ENCODE assay signal across 9 cellular contexts in the genomic region with DNA sequence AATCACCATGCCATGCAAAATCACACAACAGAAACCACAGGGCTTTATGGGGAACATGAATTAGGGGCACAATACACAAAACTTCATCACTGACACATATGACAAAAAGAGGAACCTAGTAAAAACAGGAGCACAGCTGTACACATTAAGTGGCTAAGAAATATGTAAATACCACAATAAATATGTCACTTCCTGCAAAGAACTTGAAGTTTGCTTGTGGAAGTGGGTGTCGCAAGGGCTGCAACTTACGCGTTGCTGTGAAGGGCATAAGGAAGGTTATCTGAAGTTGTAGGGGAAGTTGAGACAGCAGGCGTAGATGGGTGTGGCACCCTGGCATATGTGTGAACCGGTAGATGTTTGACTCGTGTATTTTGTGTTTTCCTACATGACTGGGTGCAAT. TPM values are rescaled to one million over a fixed set of nuclear protein-coding genes. Genes with fewer than 3 reads are reported as not detected.
DNase-seq lines count a peak whose midpoint lies in the region; ATAC-seq, FAIRE-seq and TF ChIP-seq lines count a peak whose summit lies in the region.
"Had no signal": no experiment of that assay in that cellular context is flagged by ENCODE, and none has a peak within 500 bp of the region (broad histone marks: within the 10 kb centered on the region; RNA-seq: fewer than 3 reads in every experiment).

No MANE protein-coding gene starts in this region.

- DNase-seq in GM12892 (ENCODE audit: insufficient read length) = no peak
- DNase-seq in Peyer's patch = peak in 2 of 3 donors; percentile 65 to 78
- DNase-seq in left lung = peak in 1 of 2 donors; percentile 81
- no peak for DNase-seq in endothelial cell (ENCODE audit: low spot score)
- no peak for DNase-seq in PC-3
- no peak for DNase-seq in COR-L47 (lab: John Stamatoyannopoulos, UW)
- no peak for DNase-seq in NCI-H187 treated with DMSO at 0.1 percent for 48 hours (lab: John Stamatoyannopoulos, UW)
- DNase-seq: NCI-H524 had no signal

- no peak overlapping the region for H3K4me2 ChIP-seq in PC-3 (ENCODE audit: low read length)

- no peaks in the 10 kb centered on the region for H3K9me3 Mint-ChIP-seq in endothelial cell (ENCODE audit: unreplicated experiment)

- no peaks in the 10 kb centered on the region for H3K27me3 Mint-ChIP-seq in endothelial cell (ENCODE audit: unreplicated experiment)

- FAIRE-seq in GM12892 (lab: Jason Lieb, UNC) = peak; percentile 33

- no peaks in the 10 kb centered on the region for H3K9me2 ChIP-seq in PC-3 (replicated peaks; ENCODE audit: low read length)

- H3K27me3 ChIP-seq in Peyer's patch (no peaks in the 10 kb centered on the region), left lung (no peaks in the 10 kb centered on the region), PC-3 (ENCODE audit: low read length) (no peaks in the 10 kb centered on the region)

- POLR2A ChIA-PET in PC-3 (lab: Charles Lee; ENCODE audit: unreplicated experiment) = no interaction called here

- no peaks in the 10 kb centered on the region for H3F3A ChIP-seq in PC-3 (ENCODE audit: low read length, unreplicated experiment)

- H4K20me1 ChIP-seq in PC-3 (ENCODE audit: low read length) = no peaks in the 10 kb centered on the region

- H3K4me3 ChIP-seq in Peyer's patch (no peak overlapping the region), left lung (no peak overlapping the region), PC-3 (ENCODE audit: low read length) (no peak overlapping the region)

- intact Hi-C loops in left lung (cut with DNase I) = no loop called here
- intact Hi-C loops in PC-3 (cut with micrococcal nuclease) = loop anchor here (10.0 kb wide), 1 partner anchor 906 kb away; no protein-coding TSS in a partner anchor

- H3K9me3 ChIP-seq in Peyer's patch = no peaks in the 10 kb centered on the region
- no peaks in the 10 kb centered on the region for H3K9me3 ChIP-seq in left lung
- H3K9me3 ChIP-seq in PC-3 (ENCODE audit: low read length) = no peaks in the 10 kb centered on the region

- peaks cover 9% of the 10 kb centered on the region for H3K36me3 Mint-ChIP-seq in endothelial cell (ENCODE audit: low read depth, unreplicated experiment)

- no peak overlapping the region for H3K27ac Mint-ChIP-seq in endothelial cell (ENCODE audit: unreplicated experiment)

- no peak for TF ChIP-seq CTCF in Peyer's patch (IDR thresholded peaks at IDR 0.05)
- no peak for TF ChIP-seq CTCF in left lung (IDR thresholded peaks at IDR 0.05)
- no peak for TF ChIP-seq CTCF in endothelial cell (IDR thresholded peaks at IDR 0.05; ENCODE audit: unreplicated experiment)
- no peak for TF ChIP-seq CTCF in PC-3 (conservative IDR thresholded peaks at IDR 0.05; ENCODE audit: low read depth, low read length)

- H2AFZ ChIP-seq in PC-3 (ENCODE audit: low read length) = no peak overlapping the region

- peak; percentile 81 for ATAC-seq in HG02763 (IDR thresholded peaks at IDR 0.05; ENCODE audit: unreplicated experiment)
- ATAC-seq in left lung = peak; percentile 76
- ATAC-seq in PC-3 = no peak

- CTCF ChIA-PET in PC-3 (lab: Charles Lee) = no interaction called here

- H3K4me1 ChIP-seq in Peyer's patch = no peaks in the 10 kb centered on the region
- H3K4me1 ChIP-seq in left lung = peaks cover 0 to 7% of the 10 kb centered on the region in 2 donors
- no peaks in the 10 kb centered on the region for H3K4me1 ChIP-seq in PC-3 (ENCODE audit: insufficient read depth, low read length)

- H3K4me1 Mint-ChIP-seq in endothelial cell (ENCODE audit: unreplicated experiment) = no peaks in the 10 kb centered on the region

- no peak overlapping the region for H3K4me3 Mint-ChIP-seq in endothelial cell (ENCODE audit: unreplicated experiment)

- H3K27ac ChIP-seq in Peyer's patch = peak overlapping the region in 1 of 4 donors; percentile 46
- H3K27ac ChIP-seq in left lung = peak overlapping the region in 1 of 2 donors; percentile 77
- H3K27ac ChIP-seq in PC-3 (ENCODE audit: low read length) = no peak overlapping the region

- H3K79me2 ChIP-seq in PC-3 (ENCODE audit: low read length) = no peaks in the 10 kb centered on the region

- BruUV-seq in PC-3 (replicated peaks; lab: Mats Ljungman, UMichigan) = no TSS peak

- H3K36me3 ChIP-seq in Peyer's patch (no peaks in the 10 kb centered on the region), left lung (no peaks in the 10 kb centered on the region), PC-3 (ENCODE audit: low read depth, low read length) (no peaks in the 10 kb centered on the region)

- TF ChIP-seq POLR2A in GM12892 (IDR thresholded peaks at IDR 0.05; ENCODE audit: low read depth, low read length) (no peak), Peyer's patch (IDR thresholded peaks at IDR 0.05) (no peak)

- no peak overlapping the region for H3K9ac ChIP-seq in PC-3 (ENCODE audit: low read length)

RNA-seq across cellular contexts. Expression of a gene that starts 42.4 kb away (rescaled TPM):
- 0.74 TPM for polyA plus RNA-seq in GM12892 (2012; ENCODE audit: missing spikeins)
- 1 to 10 TPM in 2 of 4 donors, under 1 TPM in 1, not detected in 1; 0.35 to 4.3 (median 1.7) TPM for total RNA-seq in Peyer's patch
- 10 to 100 TPM in 1 of 2 donors, 1 to 10 TPM in 1; 7.8 to 11.8 TPM for total RNA-seq in left lung
- total RNA-seq in endothelial cell (ENCODE audit: unreplicated experiment) = 23.1 TPM
- 13.7 and 16.3 TPM in 2 replicates for total RNA-seq in PC-3 (2014; rRNA removed)

Comparison
In these comparisons a context has a peak if more than half of its experiments do, and no peak if none do; other contexts are left out.
1. DNase-seq: peak in Peyer's patch (2 of 3); none in GM12892 (single experiment), endothelial cell (single experiment), PC-3 (single experiment), COR-L47 (single experiment) and NCI-H187 treated with DMSO at 0.1 percent for 48 hours (single experiment).